ENCODE assay signal across 9 cellular contexts in genomic region chr13:96817336-96817941, GRCh38.
DNase-seq lines count a peak whose midpoint lies in the region; ATAC-seq and TF ChIP-seq lines count a peak whose summit lies in the region.
"Had no signal": no experiment of that assay in that cellular context is flagged by ENCODE, and none has a peak within 500 bp of the region (broad histone marks: within the 10 kb centered on the region; RNA-seq: fewer than 3 reads in every experiment).

No MANE protein-coding gene starts in this region.

- no peaks in the 10 kb centered on the region for H4K20me1 ChIP-seq in PC-9 (ENCODE audit: insufficient read depth)

- H2AFZ ChIP-seq in PC-9 = no peak overlapping the region

- WGBS in gastroesophageal sphincter (ENCODE audit: low coverage in 1 of 2), 2 donors = 17 to 29% methylated on average over 4 of the region's 4 CpGs
- WGBS in testis, 2 donors = 36 to 53% methylated on average over 4 of the region's 4 CpGs

- BruUV-seq in PC-9 (replicated peaks; lab: Mats Ljungman, UMichigan) = no TSS peak

- intact Hi-C loops in PC-9 (cut with micrococcal nuclease; ENCODE audit: unreplicated experiment) = loop anchor here (10.0 kb wide), 1 partner anchor 673 kb away; no protein-coding TSS in a partner anchor
- intact Hi-C loops in testis (cut with DNase I; ENCODE audit: low total_unique reads) = no loop called here

- no peak for TF ChIP-seq EP300 in gastroesophageal sphincter (IDR thresholded peaks at IDR 0.05)

- no peak overlapping the region for H3K27ac ChIP-seq in PC-9
- H3K27ac ChIP-seq in gastroesophageal sphincter = no peak overlapping the region
- H3K27ac ChIP-seq in testis = no peak overlapping the region

- no peaks in the 10 kb centered on the region for H3F3A ChIP-seq in PC-9 (ENCODE audit: insufficient read depth, low read depth)

- no peaks in the 10 kb centered on the region for H3K36me3 ChIP-seq in PC-9 (ENCODE audit: low read depth)
- no peaks in the 10 kb centered on the region for H3K36me3 ChIP-seq in gastroesophageal sphincter
- no peaks in the 10 kb centered on the region for H3K36me3 ChIP-seq in testis (ENCODE audit: low read depth, missing control alignments)

- H3K4me2 ChIP-seq in PC-9 = no peak overlapping the region

- H3K4me1 ChIP-seq in PC-9 (replicated peaks; ENCODE audit: insufficient read depth) = no peaks in the 10 kb centered on the region
- peaks cover 0 to 6% (median 0%) of the 10 kb centered on the region in 3 donors for H3K4me1 ChIP-seq in gastroesophageal sphincter
- H3K4me1 ChIP-seq in testis = no peaks in the 10 kb centered on the region

- H3K9me3 ChIP-seq in PC-9 (ENCODE audit: insufficient read depth, low read depth) (no peaks in the 10 kb centered on the region), gastroesophageal sphincter (peaks cover 0 to 4% (median 0%) of the 10 kb centered on the region in 3 donors), testis (no peaks in the 10 kb centered on the region)

- CTCF ChIA-PET in PC-9 (lab: Charles Lee) = interaction anchor here (1.5 kb wide), 1 partner anchor 797 kb away, joined by 13 read pairs; no protein-coding TSS in a partner anchor

- ATAC-seq in gastroesophageal sphincter (no peak), HG02642 (IDR thresholded peaks at IDR 0.05; ENCODE audit: poor library complexity, unreplicated experiment) (no peak), GM18909 (IDR thresholded peaks at IDR 0.05; ENCODE audit: poor library complexity, unreplicated experiment) (no peak)

- no peaks in the 10 kb centered on the region; the same call in 1 of the 2 replicates for H3K27me3 ChIP-seq in PC-9 (ENCODE audit: insufficient read depth, low read depth)
- H3K27me3 ChIP-seq in gastroesophageal sphincter = no peaks in the 10 kb centered on the region
- no peaks in the 10 kb centered on the region for H3K27me3 ChIP-seq in testis

- H3K9me2 ChIP-seq in PC-9 (ENCODE audit: insufficient read depth) = no peaks in the 10 kb centered on the region

- TF ChIP-seq CTCF in PC-9 (conservative IDR thresholded peaks at IDR 0.05) = peak; percentile 80
- peak; percentile 6 to 49 (median 29) for TF ChIP-seq CTCF in gastroesophageal sphincter (IDR thresholded peaks at IDR 0.05)
- TF ChIP-seq CTCF in testis (IDR thresholded peaks at IDR 0.05) = peak; percentile 11 to 40 (median 19)

- TF ChIP-seq POLR2A in gastroesophageal sphincter (IDR thresholded peaks at IDR 0.05) (no peak), testis (IDR thresholded peaks at IDR 0.05) (no peak)

- no peaks in the 10 kb centered on the region for H3K79me2 ChIP-seq in PC-9 (ENCODE audit: low read depth)

- DNase-seq in NCI-H345 (lab: John Stamatoyannopoulos, UW) (peak; percentile 35), NCI-H345 treated with DMSO at 0.1 percent for 48 hours (lab: John Stamatoyannopoulos, UW; ENCODE audit: unreplicated experiment) (no peak), PC-9 (no peak), testis (no peak)
- DNase-seq in effector CD8-positive, alpha-beta T cell (lab: John Stamatoyannopoulos, UW) = no peak
- DNase-seq: C1 segment of cervical spinal cord had no signal

- POLR2A ChIA-PET in PC-9 (lab: Charles Lee; ENCODE audit: unreplicated experiment) = no interaction called here

- H3K4me3 ChIP-seq in PC-9 (no peak overlapping the region), gastroesophageal sphincter (no peak overlapping the region), testis (no peak overlapping the region)

Comparison
In these comparisons a context has a peak if more than half of its experiments do, and no peak if none do; other contexts are left out.
1. CTCF ChIP-seq: peak in every context shown above with its lines; median percentile 80 in PC-9; 29 in gastroesophageal sphincter; 19 in testis.